In the genomic region with DNA sequence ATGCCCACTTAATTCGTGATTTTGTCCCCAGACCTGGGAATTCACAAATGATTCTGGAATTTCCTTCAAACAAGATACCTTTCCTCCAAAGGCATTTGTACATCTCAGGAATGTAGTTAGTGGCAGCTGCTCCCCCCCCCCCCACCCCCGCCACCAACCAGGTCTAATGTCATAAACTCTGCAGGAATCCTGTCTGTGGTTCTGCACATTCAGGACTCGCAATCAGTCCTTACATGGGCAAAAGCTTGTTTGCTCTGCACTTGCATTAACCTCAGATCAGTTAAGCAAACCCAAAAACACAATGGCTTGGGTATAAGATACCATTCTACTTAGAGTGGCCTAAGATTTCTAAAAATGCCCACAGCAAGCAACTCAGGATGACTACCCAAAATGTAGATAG, we compare ENCODE assay signal across 1 cellular context.
TF ChIP-seq lines count a peak whose summit lies in the region.

No MANE protein-coding gene starts in this region.

TF ChIP-seq in SK-N-SH treated with all-trans-retinoic acid at 6 μM for 48 hours, 23 proteins besides CTCF, POLR2A, EP300 and RAD21 (continued from another document):
- TF ChIP-seq PATZ1 (CRISPR knock-in tag; IDR thresholded peaks at IDR 0.05; ENCODE audit: borderline replicate concordance) (no peak), ZNF8 (CRISPR knock-in tag; IDR thresholded peaks at IDR 0.05) (no peak), GLIS3 (CRISPR knock-in tag; IDR thresholded peaks at IDR 0.05) (no peak), ZNF70 (CRISPR knock-in tag; IDR thresholded peaks at IDR 0.05) (no peak), TOX (CRISPR knock-in tag; IDR thresholded peaks at IDR 0.05; ENCODE audit: borderline replicate concordance) (no peak), TSHZ2 (CRISPR knock-in tag; IDR thresholded peaks at IDR 0.05) (no peak), OSR1 (CRISPR knock-in tag; IDR thresholded peaks at IDR 0.05) (no peak), POU6F1 (CRISPR knock-in tag; IDR thresholded peaks at IDR 0.05; ENCODE audit: borderline replicate concordance, low read depth) (no peak)
- TF ChIP-seq, protein P1, sequence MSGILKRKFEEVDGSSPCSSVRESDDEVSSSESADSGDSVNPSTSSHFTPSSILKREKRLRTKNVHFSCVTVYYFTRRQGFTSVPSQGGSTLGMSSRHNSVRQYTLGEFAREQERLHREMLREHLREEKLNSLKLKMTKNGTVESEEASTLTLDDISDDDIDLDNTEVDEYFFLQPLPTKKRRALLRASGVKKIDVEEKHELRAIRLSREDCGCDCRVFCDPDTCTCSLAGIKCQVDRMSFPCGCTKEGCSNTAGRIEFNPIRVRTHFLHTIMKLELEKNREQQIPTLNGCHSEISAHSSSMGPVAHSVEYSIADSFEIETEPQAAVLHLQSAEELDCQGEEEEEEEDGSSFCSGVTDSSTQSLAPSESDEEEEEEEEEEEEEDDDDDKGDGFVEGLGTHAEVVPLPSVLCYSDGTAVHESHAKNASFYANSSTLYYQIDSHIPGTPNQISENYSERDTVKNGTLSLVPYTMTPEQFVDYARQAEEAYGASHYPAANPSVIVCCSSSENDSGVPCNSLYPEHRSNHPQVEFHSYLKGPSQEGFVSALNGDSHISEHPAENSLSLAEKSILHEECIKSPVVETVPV (CRISPR knock-in tag; IDR thresholded peaks at IDR 0.05), result no peak
TF ChIP-seq in SK-N-SH treated with all-trans-retinoic acid at 6 μM for 48 hours: peak in this region for 0.
